Comparison of ENCODE assay signal across 1 cellular context in genomic region chr2:101858246-101858645, GRCh38.
TF ChIP-seq lines count a peak whose summit lies in the region.

No MANE protein-coding gene starts in this region.

TF ChIP-seq in GM23338, 12 proteins besides CTCF, POLR2A, EP300 and RAD21 (continued from another document):
- TF ChIP-seq ZNF462 (CRISPR knock-in tag; IDR thresholded peaks at IDR 0.05) (no peak), STAT1 (IDR thresholded peaks at IDR 0.05; ENCODE audit: unreplicated experiment) (no peak), EZH2phosphoT487 (IDR thresholded peaks at IDR 0.05; ENCODE audit: unreplicated experiment) (no peak), NANOG (IDR thresholded peaks at IDR 0.05; ENCODE audit: borderline replicate concordance) (no peak), CREB1 (CRISPR knock-in tag; IDR thresholded peaks at IDR 0.05; ENCODE audit: low read depth) (no peak), EZH2 (IDR thresholded peaks at IDR 0.05; ENCODE audit: low read depth, unreplicated experiment) (no peak), ZNF331 (CRISPR knock-in tag; IDR thresholded peaks at IDR 0.05; ENCODE audit: low read depth) (no peak)
